13 cellular contexts compared by ENCODE assay signal in the genomic region with DNA sequence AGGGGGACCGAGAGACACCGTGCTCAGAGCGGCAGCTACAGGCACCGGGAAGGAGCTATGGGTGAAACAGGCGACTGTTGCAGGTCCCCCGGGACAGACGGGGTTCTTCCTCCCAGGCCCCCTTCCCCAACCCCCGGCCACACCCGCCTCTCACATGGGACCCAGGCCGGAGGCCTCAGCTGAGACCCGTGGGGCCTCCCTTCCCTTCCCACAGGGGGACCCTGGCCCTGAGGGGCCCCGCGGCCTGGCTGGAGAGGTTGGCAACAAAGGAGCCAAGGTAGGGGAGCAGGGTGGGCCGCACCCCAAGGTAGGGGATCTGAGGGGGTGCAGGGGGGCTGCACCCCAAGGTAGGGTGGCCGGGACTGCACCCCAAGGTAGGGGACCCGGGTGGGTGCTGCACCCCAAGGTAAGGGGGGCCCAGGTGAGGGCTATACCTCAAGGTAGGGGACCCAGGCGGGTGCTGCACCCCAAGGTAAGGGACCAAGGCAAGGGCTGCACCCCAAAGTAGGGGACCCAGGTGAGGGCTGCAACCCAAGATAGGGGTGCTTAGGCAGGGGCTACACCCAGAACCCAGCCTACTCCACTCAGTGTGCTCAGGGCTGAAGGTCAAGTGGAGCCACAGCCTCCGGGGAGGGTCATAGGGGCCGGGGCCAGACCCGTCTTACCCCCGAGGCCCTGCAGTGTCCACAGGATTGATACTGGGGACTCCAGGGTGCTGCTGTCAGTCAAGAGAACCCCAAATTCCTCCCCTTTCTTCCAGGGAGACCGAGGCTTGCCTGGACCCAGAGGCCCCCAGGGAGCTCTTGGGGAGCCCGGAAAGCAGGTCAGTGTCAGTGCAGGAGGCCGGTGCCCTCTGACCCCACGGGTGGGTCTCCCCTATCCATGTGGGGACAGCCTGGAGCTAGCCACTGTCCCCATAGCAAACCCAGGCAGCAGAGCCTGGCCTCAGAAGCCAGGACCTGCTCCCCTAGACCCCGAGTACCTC. TPM values are rescaled to one million over a fixed set of nuclear protein-coding genes. Genes with fewer than 3 reads are reported as not detected.
DNase-seq lines count a peak whose midpoint lies in the region; ATAC-seq and TF ChIP-seq lines count a peak whose summit lies in the region.
"Had no signal": no experiment of that assay in that cellular context is flagged by ENCODE, and none has a peak within 500 bp of the region (broad histone marks: within the 10 kb centered on the region; RNA-seq: fewer than 3 reads in every experiment).

No MANE protein-coding gene starts in this region.

- H3K36me3 Mint-ChIP-seq in stimulated activated memory B cell treated with anti-CD40 and anti-IgM and Interleukin-4, amounts not matched to agents 10 μg/mL and 1 μg/mL and 100 μg/mL, for 72 hours: no peaks in the 10 kb centered on the region
- H3K36me3 Mint-ChIP-seq: CD4-positive, CD25-positive, alpha-beta regulatory T cell had no signal

- H3K4me3 ChIP-seq in ACC112 (ENCODE audit: low read depth, low read length) (no peak overlapping the region), esophagus muscularis mucosa (no peak overlapping the region)
- H3K4me3 ChIP-seq: prostate gland had no signal

- no peak overlapping the region for H3K4me3 Mint-ChIP-seq in stimulated activated memory B cell treated with anti-CD40 and anti-IgM and Interleukin-4, amounts not matched to agents 10 μg/mL and 1 μg/mL and 100 μg/mL, for 72 hours
- H3K4me3 Mint-ChIP-seq: CD4-positive, CD25-positive, alpha-beta regulatory T cell had no signal

- no peak for TF ChIP-seq EP300 in esophagus muscularis mucosa (IDR thresholded peaks at IDR 0.05)

- H3K36me3 ChIP-seq in ACC112 (ENCODE audit: insufficient read depth, low read length): peaks cover 54% of the 10 kb centered on the region
- H3K36me3 ChIP-seq in esophagus muscularis mucosa: peaks cover 90 to 100% (median 96%) of the 10 kb centered on the region in 4 donors

- H3K27me3 ChIP-seq in ACC112 (ENCODE audit: insufficient read depth, low read length) (no peaks in the 10 kb centered on the region), esophagus muscularis mucosa (no peaks in the 10 kb centered on the region)
- H3K27me3 ChIP-seq: brain microvascular endothelial cell had no signal

- no peaks in the 10 kb centered on the region for H3K4me1 Mint-ChIP-seq in stimulated activated memory B cell treated with anti-CD40 and anti-IgM and Interleukin-4, amounts not matched to agents 10 μg/mL and 1 μg/mL and 100 μg/mL, for 72 hours
- H3K4me1 Mint-ChIP-seq: CD4-positive, CD25-positive, alpha-beta regulatory T cell had no signal

- TF ChIP-seq CTCF in esophagus muscularis mucosa (IDR thresholded peaks at IDR 0.05): no peak
- no peak for TF ChIP-seq CTCF in omental fat pad (IDR thresholded peaks at IDR 0.05)

- H3K4me1 ChIP-seq in ACC112 (ENCODE audit: control insufficient read depth, insufficient read depth, low read length, unreplicated experiment): peaks cover 36% of the 10 kb centered on the region
- no peaks in the 10 kb centered on the region for H3K4me1 ChIP-seq in esophagus muscularis mucosa
- H3K4me1 ChIP-seq: prostate gland had no signal

- 93% methylated on average over 15 of the region's 26 CpGs for WGBS in esophagus muscularis mucosa

- peaks cover 18% of the 10 kb centered on the region for H3K79me2 ChIP-seq in ACC112 (ENCODE audit: control insufficient read depth, insufficient read depth, low read length, unreplicated experiment)

- H3K9me3 Mint-ChIP-seq in stimulated activated memory B cell treated with anti-CD40 and anti-IgM and Interleukin-4, amounts not matched to agents 10 μg/mL and 1 μg/mL and 100 μg/mL, for 72 hours: peaks cover 10% of the 10 kb centered on the region
- H3K9me3 Mint-ChIP-seq: CD4-positive, CD25-positive, alpha-beta regulatory T cell had no signal

- no peak for TF ChIP-seq POLR2A in esophagus muscularis mucosa (IDR thresholded peaks at IDR 0.05; ENCODE audit: low read depth)

- no peaks in the 10 kb centered on the region for H3K9me3 ChIP-seq in esophagus muscularis mucosa
- H3K9me3 ChIP-seq: prostate gland had no signal

- no peak overlapping the region for H2AFZ ChIP-seq in ACC112 (ENCODE audit: low read length, unreplicated experiment)

- no peak overlapping the region for H3K27ac Mint-ChIP-seq in stimulated activated memory B cell treated with anti-CD40 and anti-IgM and Interleukin-4, amounts not matched to agents 10 μg/mL and 1 μg/mL and 100 μg/mL, for 72 hours
- H3K27ac Mint-ChIP-seq: CD4-positive, CD25-positive, alpha-beta regulatory T cell had no signal

- H3K27ac ChIP-seq in ACC112 (ENCODE audit: low read depth, low read length) (peak overlapping the region; percentile 85), esophagus muscularis mucosa (replicated peaks in 1 of 4) (peak overlapping the region in 3 of 4 donors; percentile 30 to 55 (median 41))
- H3K27ac ChIP-seq: prostate gland had no signal

- intact Hi-C loops in esophagus muscularis mucosa (cut with DNase I): no loop called here

- ATAC-seq in omental fat pad (ENCODE audit: low FRiP score): no peak
- ATAC-seq in stimulated activated memory B cell treated with anti-CD40 and anti-IgM and Interleukin-4, amounts not matched to agents 10 μg/mL and 1 μg/mL and 100 μg/mL, for 72 hours: no peak
- ATAC-seq in HG03159 (IDR thresholded peaks at IDR 0.05; ENCODE audit: unreplicated experiment): no peak

- H3K27me3 Mint-ChIP-seq in stimulated activated memory B cell treated with anti-CD40 and anti-IgM and Interleukin-4, amounts not matched to agents 10 μg/mL and 1 μg/mL and 100 μg/mL, for 72 hours: peaks cover 13% of the 10 kb centered on the region

- peak; percentile 31 for DNase-seq in D341Med (ENCODE audit: low spot score)
- DNase-seq in esophagus muscularis mucosa (ENCODE audit: extremely low spot score): no peak
- DNase-seq in omental fat pad (ENCODE audit: low spot score): peak; percentile 11
- DNase-seq in cerebellar nuclear complex (lab: John Stamatoyannopoulos, UW): no peak
- DNase-seq in stimulated activated naive CD4-positive, alpha-beta T cell (lab: John Stamatoyannopoulos, UW): no peak
- DNase-seq: brain microvascular endothelial cell; CD4-positive, CD25-positive, alpha-beta regulatory T cell; NCI-H1417; NCI-H526 treated with DMSO at 0.1 percent for 48 hours had no signal

RNA-seq across cellular contexts. Expression of a gene that starts 22.7 kb away (rescaled TPM):
- 1,000 to 10,000 TPM in 2 of 4 donors, 100 to 1,000 TPM in 2; 942 to 1,525 (median 1,202) TPM for total RNA-seq in esophagus muscularis mucosa
- total RNA-seq in omental fat pad: 1,000 to 10,000 TPM in 1 of 4 donors, 100 to 1,000 TPM in 3; 480 to 1,153 (median 616) TPM

RNA-seq across cellular contexts. Expression of a gene that starts 34.8 kb away (rescaled TPM):
- total RNA-seq in esophagus muscularis mucosa: 1 to 10 TPM in 2 of 4 donors, under 1 TPM in 1, not detected in 1; 0.26 to 2.5 (median 1.2) TPM
- not detected for total RNA-seq in omental fat pad
- total RNA-seq: CD4-positive, CD25-positive, alpha-beta regulatory T cell had no signal

Comparison
In these comparisons a context has a peak if more than half of its experiments do, and no peak if none do; other contexts are left out.
1. DNase-seq: peak in D341Med (single experiment) and omental fat pad (single experiment); none in esophagus muscularis mucosa (single experiment), cerebellar nuclear complex (0 of 2) and stimulated activated naive CD4-positive, alpha-beta T cell (0 of 6).